In genomic region chr6:40937491-40937890, GRCh38 we compare ENCODE assay signal across 24 cellular contexts.
DNase-seq lines count a peak whose midpoint lies in the region; ATAC-seq, FAIRE-seq and TF ChIP-seq lines count a peak whose summit lies in the region.
"Had no signal": no experiment of that assay in that cellular context is flagged by ENCODE, and none has a peak within 500 bp of the region (broad histone marks: within the 10 kb centered on the region; RNA-seq: fewer than 3 reads in every experiment).

No MANE protein-coding gene starts in this region.

- in situ Hi-C loops in IMR-90 (cut with MboI; ENCODE audit: low sequenced_read_pairs) = no loop called here

- peak overlapping the region; percentile 55 for H2AK9ac ChIP-seq in IMR-90 (replicated peaks; ENCODE audit: low read depth, low read length, poor library complexity)

- no peaks in the 10 kb centered on the region for H3K79me2 ChIP-seq in keratinocyte (ENCODE audit: control insufficient read depth, insufficient read depth, low read length)

- H2AFZ ChIP-seq in IMR-90 (replicated peaks; ENCODE audit: low read length, poor library complexity) (peak overlapping the region; percentile 75), keratinocyte (ENCODE audit: control insufficient read depth, low read length) (peak overlapping the region; percentile 8)
- H2AFZ ChIP-seq: GM23338 had no signal

- H2BK120ac ChIP-seq in IMR-90 (ENCODE audit: low read depth, low read length) = peak overlapping the region; percentile 77

- peak overlapping the region; percentile 56; the same call in 1 of the 2 replicates for H3K23ac ChIP-seq in IMR-90 (ENCODE audit: low read depth, low read length)

- peak overlapping the region; percentile 67 for H4K91ac ChIP-seq in IMR-90 (ENCODE audit: insufficient read depth, low read depth, low read length)

- FAIRE-seq in A549 (lab: Jason Lieb, UNC) = no peak
- peak; percentile 23 for FAIRE-seq in keratinocyte (lab: Jason Lieb, UNC)
- FAIRE-seq in urothelium cell line (lab: Jason Lieb, UNC) = no peak
- FAIRE-seq: A204.1, HepG2, TTC549 had no signal

- peak overlapping the region; percentile 77 for H3K14ac ChIP-seq in IMR-90 (replicated peaks; ENCODE audit: low read depth, low read length)

- H3K27ac Mint-ChIP-seq in activated CD8-positive, alpha-beta T cell treated with anti-CD3 and anti-CD28 coated beads for 36 hours = no peak overlapping the region
- H3K27ac Mint-ChIP-seq: activated naive CD4-positive, alpha-beta T cell treated with anti-CD3 and anti-CD28 coated beads, Interleukin-2, amount 10 ng/mL, durations not matched to agents 7 days and 5 days; activated T-cell treated with anti-CD3 and anti-CD28 coated beads, Interleukin-2, amount 50 U/mL, for 72 hours; GM23338; stimulated activated naive CD8-positive, alpha-beta T cell treated with anti-CD3 and anti-CD28 coated beads, Interleukin-15, Interleukin-2, amounts not matched to agents 100 ng/mL and 50 ng/mL, for 24 hours had no signal

- H3K9ac ChIP-seq in IMR-90 (ENCODE audit: low read depth, low read length) (no peak overlapping the region), keratinocyte (ENCODE audit: control insufficient read depth, extremely low read depth, insufficient read depth, low read length) (peak overlapping the region; percentile 28)

- H3K4me3 ChIP-seq in A549 (no peak overlapping the region), IMR-90 (ENCODE audit: insufficient read depth, low read depth, low read length) (no peak overlapping the region), choroid plexus epithelial cell (ENCODE audit: low read depth, low read length) (no peak overlapping the region), keratinocyte (ENCODE audit: control insufficient read depth in 2 of 3, extremely low read depth in 1 of 3, insufficient read depth in 2 of 3, low read depth in 1 of 3, low read length in 3 of 3) (no peak overlapping the region)
- H3K4me3 ChIP-seq: gastroesophageal sphincter, GM23338, tibial nerve had no signal

- DNase-seq in A549 (ENCODE audit: low read depth in 1 of 2, low spot score in 1 of 2) (no peak), IMR-90 (peak; percentile 65), choroid plexus epithelial cell (ENCODE audit: low read depth) (peak; percentile 12), keratinocyte (ENCODE audit: low read depth, low spot score) (no peak), urothelium cell line (ENCODE audit: low spot score) (no peak), NCI-H446 (lab: John Stamatoyannopoulos, UW) (no peak)
- no peak for DNase-seq in activated CD8-positive, alpha-beta T cell treated with anti-CD3 and anti-CD28 coated beads for 36 hours
- DNase-seq: activated CD4-positive, alpha-beta T cell treated with anti-CD3 and anti-CD28 coated beads for 1 hour; activated naive CD4-positive, alpha-beta T cell treated with anti-CD3 and anti-CD28 coated beads, Interleukin-2, amount 10 ng/mL, durations not matched to agents 7 days and 5 days; activated T-cell treated with anti-CD3 and anti-CD28 coated beads, Interleukin-2, amount 50 U/mL, for 72 hours; central memory CD4-positive, alpha-beta T cell; erythroblast; nucleus accumbens; SHP77; T-helper 1 cell had no signal

- H2BK5ac ChIP-seq in IMR-90 (ENCODE audit: low read depth, low read length, poor library complexity, severe bottlenecking) = peak overlapping the region; percentile 90

- H4K20me1 ChIP-seq in IMR-90 (ENCODE audit: insufficient read depth, low read length) = no peaks in the 10 kb centered on the region
- no peaks in the 10 kb centered on the region for H4K20me1 ChIP-seq in keratinocyte (ENCODE audit: control insufficient read depth, extremely low read depth, insufficient read depth, low read length)

- H3K18ac ChIP-seq in IMR-90 (ENCODE audit: low read depth, low read length) = peak overlapping the region; percentile 13; the same call in 1 of the 2 replicates

- TF ChIP-seq POLR2A in A549 (IDR thresholded peaks at IDR 0.05; ENCODE audit: low read length) (no peak), IMR-90 (IDR thresholded peaks at IDR 0.05; ENCODE audit: low read depth, low read length) (no peak)

- TF ChIP-seq CTCF in A549 (IDR thresholded peaks at IDR 0.05) = no peak
- no peak for TF ChIP-seq CTCF in IMR-90 (conservative IDR thresholded peaks at IDR 0.05; ENCODE audit: low read depth, low read length)
- TF ChIP-seq CTCF in choroid plexus epithelial cell (conservative IDR thresholded peaks at IDR 0.05; ENCODE audit: low read depth, low read length) = no peak
- TF ChIP-seq CTCF in keratinocyte (optimal IDR thresholded peaks at IDR 0.05 in 1 of 3, IDR thresholded peaks at IDR 0.05 in 1 of 3, conservative IDR thresholded peaks at IDR 0.05 in 1 of 3; ENCODE audit: extremely low read depth in 1 of 3, insufficient read depth in 2 of 3, low read length in 3 of 3) = no peak
- no peak for TF ChIP-seq CTCF in activated CD8-positive, alpha-beta T cell treated with anti-CD3 and anti-CD28 coated beads for 36 hours (IDR thresholded peaks at IDR 0.05)

- no peak for TF ChIP-seq RAD21 in A549 (conservative IDR thresholded peaks at IDR 0.05 in 1 of 2, IDR thresholded peaks at IDR 0.05 in 1 of 2)
- no peak for TF ChIP-seq RAD21 in IMR-90 (IDR thresholded peaks at IDR 0.05; ENCODE audit: low read length)

- peak overlapping the region; percentile 18; the same call in 2 of the 3 replicates for H2BK15ac ChIP-seq in IMR-90 (ENCODE audit: low read depth, low read length)

- H3K4me2 ChIP-seq in A549 (peak overlapping the region; percentile 41), IMR-90 (ENCODE audit: low read depth, low read length) (no peak overlapping the region; the same call in 1 of the 2 replicates), keratinocyte (ENCODE audit: control insufficient read depth, extremely low read depth, insufficient read depth, low read depth, low read length) (peak overlapping the region; percentile 47)
- H3K4me2 ChIP-seq: GM23338 had no signal

- H3K27ac ChIP-seq in A549 (peak overlapping the region; percentile 73 to 74), IMR-90 (ENCODE audit: insufficient read depth, low read length) (no peak overlapping the region; the same call in 1 of the 2 replicates), keratinocyte (ENCODE audit: control insufficient read depth, insufficient read depth, low read length) (peak overlapping the region; percentile 46)
- H3K27ac ChIP-seq: C4-2B, gastroesophageal sphincter, tibial nerve had no signal

- peak overlapping the region; percentile 82 for H2BK20ac ChIP-seq in IMR-90 (ENCODE audit: low read depth, low read length)

- dilution Hi-C loops in IMR-90 (cut with HindIII; ENCODE audit: low sequenced_read_pairs, unreplicated experiment) = no loop called here
- dilution Hi-C loops in keratinocyte (cut with MboI; ENCODE audit: extremely low pct_ligation_motif_present, low sequenced_read_pairs) = no loop called here

- intact Hi-C loops in IMR-90 (cut with micrococcal nuclease) = no loop called here
- intact Hi-C loops in activated CD8-positive, alpha-beta T cell treated with anti-CD3 and anti-CD28 coated beads for 36 hours (cut with micrococcal nuclease) = no loop called here

- peak overlapping the region; percentile 79; the same call in 1 of the 2 replicates for H2AK5ac ChIP-seq in IMR-90 (ENCODE audit: low read depth, low read length)

- no peaks in the 10 kb centered on the region for H3K4me1 Mint-ChIP-seq in activated CD8-positive, alpha-beta T cell treated with anti-CD3 and anti-CD28 coated beads for 36 hours (ENCODE audit: low read depth)
- H3K4me1 Mint-ChIP-seq: activated naive CD4-positive, alpha-beta T cell treated with anti-CD3 and anti-CD28 coated beads, Interleukin-2, amount 10 ng/mL, durations not matched to agents 7 days and 5 days had no signal

- H3K9me3 Mint-ChIP-seq in activated CD8-positive, alpha-beta T cell treated with anti-CD3 and anti-CD28 coated beads for 36 hours = no peaks in the 10 kb centered on the region
- H3K9me3 Mint-ChIP-seq: activated naive CD4-positive, alpha-beta T cell treated with anti-CD3 and anti-CD28 coated beads, Interleukin-2, amount 10 ng/mL, durations not matched to agents 7 days and 5 days; activated T-cell treated with anti-CD3 and anti-CD28 coated beads, Interleukin-2, amount 50 U/mL, for 72 hours; stimulated activated naive CD8-positive, alpha-beta T cell treated with anti-CD3 and anti-CD28 coated beads, Interleukin-15, Interleukin-2, amounts not matched to agents 100 ng/mL and 50 ng/mL, for 24 hours had no signal

- H3K4me3 Mint-ChIP-seq in activated CD8-positive, alpha-beta T cell treated with anti-CD3 and anti-CD28 coated beads for 36 hours = no peak overlapping the region
- H3K4me3 Mint-ChIP-seq: activated naive CD4-positive, alpha-beta T cell treated with anti-CD3 and anti-CD28 coated beads, Interleukin-2, amount 10 ng/mL, durations not matched to agents 7 days and 5 days; activated T-cell treated with anti-CD3 and anti-CD28 coated beads, Interleukin-2, amount 50 U/mL, for 72 hours; GM23338; stimulated activated naive CD8-positive, alpha-beta T cell treated with anti-CD3 and anti-CD28 coated beads, Interleukin-15, Interleukin-2, amounts not matched to agents 100 ng/mL and 50 ng/mL, for 24 hours had no signal

- H4K8ac ChIP-seq in IMR-90 (ENCODE audit: low read depth in 2 of 2, low read length in 2 of 2) = peak overlapping the region; percentile 43 to 60

- H3K4ac ChIP-seq in IMR-90 (ENCODE audit: low read depth, low read length) = peak overlapping the region; percentile 79

- H3K79me1 ChIP-seq in IMR-90 (ENCODE audit: low read depth in 1 of 2, low read length in 2 of 2) = peaks cover 0 to 3% of the 10 kb centered on the region in 2 experiments; a peak in 1 of 4 replicates

- CTCF ChIA-PET in A549 (lab: Yijun Ruan, JAX) (no interaction called here), IMR-90 (lab: Yijun Ruan, JAX) (interaction anchor here (1.3 to 1.6 kb wide), 2 partner anchors 15 to 90 kb away, joined by 3 read pairs; no protein-coding TSS in a partner anchor)
- CTCF ChIA-PET in activated CD8-positive, alpha-beta T cell treated with anti-CD3 and anti-CD28 coated beads for 36 hours (lab: Charles Lee) = no interaction called here

- no peak for TF ChIP-seq EP300 in A549 (IDR thresholded peaks at IDR 0.05)

- no peaks in the 10 kb centered on the region for H3K27me3 ChIP-seq in IMR-90 (ENCODE audit: control insufficient read depth, insufficient read depth, low read length)
- no peaks in the 10 kb centered on the region for H3K27me3 ChIP-seq in keratinocyte (ENCODE audit: control insufficient read depth, extremely low read depth, insufficient read depth, low read length)
- H3K27me3 ChIP-seq: gastroesophageal sphincter, tibial nerve had no signal

- H4K5ac ChIP-seq in IMR-90 (ENCODE audit: low read depth, low read length) = peak overlapping the region; percentile 9; the same call in 1 of the 2 replicates

- H3K9me1 ChIP-seq in IMR-90 (ENCODE audit: insufficient read depth, low read length) (peaks cover 25% of the 10 kb centered on the region), keratinocyte (ENCODE audit: control insufficient read depth, extremely low read depth, insufficient read depth, low read length) (no peaks in the 10 kb centered on the region)

- 75% methylated on average over 2 of the region's 2 CpGs for WGBS in A549 (ENCODE audit: missing lambda C conversion rate)
- WGBS in IMR-90 (ENCODE audit: extremely low coverage in 2 of 2, insufficient read length in 1 of 2), 2 experiments = no CpG with 5 or more reads among the region's 2 CpGs

- ATAC-seq in A549 = no peak
- peak; percentile 24 for ATAC-seq in IMR-90 (ENCODE audit: low read depth)
- no peak for ATAC-seq in HG03039 (IDR thresholded peaks at IDR 0.05; ENCODE audit: unreplicated experiment)
- no peak for ATAC-seq in activated CD8-positive, alpha-beta T cell treated with anti-CD3 and anti-CD28 coated beads for 36 hours
- ATAC-seq: activated T-cell treated with anti-CD3 and anti-CD28 coated beads, Interleukin-2, amount 50 U/mL, for 72 hours; gastroesophageal sphincter; GM23338 had no signal

- no TSS peak for BruUV-seq in IMR-90 (replicated peaks; lab: Mats Ljungman, UMichigan)

- H3K9me3 ChIP-seq in A549 = no peaks in the 10 kb centered on the region
- H3K9me3 ChIP-seq in IMR-90 (ENCODE audit: control insufficient read depth, insufficient read depth, low read length) = no peaks in the 10 kb centered on the region
- no peaks in the 10 kb centered on the region for H3K9me3 ChIP-seq in keratinocyte (ENCODE audit: control insufficient read depth, low read depth, low read length)
- H3K9me3 ChIP-seq: gastroesophageal sphincter, tibial nerve had no signal

- H3K27me3 Mint-ChIP-seq in activated CD8-positive, alpha-beta T cell treated with anti-CD3 and anti-CD28 coated beads for 36 hours = peaks cover 10% of the 10 kb centered on the region

- peaks cover 35% of the 10 kb centered on the region for H3K4me1 ChIP-seq in A549
- H3K4me1 ChIP-seq in IMR-90 (ENCODE audit: control insufficient read depth, insufficient read depth, low read length) = peaks cover 20% of the 10 kb centered on the region
- H3K4me1 ChIP-seq in keratinocyte (ENCODE audit: control insufficient read depth, extremely low read depth, insufficient read depth, low read length) = peaks cover 20% of the 10 kb centered on the region
- H3K4me1 ChIP-seq: gastroesophageal sphincter, tibial nerve had no signal

- H3K36me3 ChIP-seq in IMR-90 (ENCODE audit: control insufficient read depth, insufficient read depth, low read length) (no peaks in the 10 kb centered on the region), keratinocyte (ENCODE audit: control insufficient read depth in 2 of 2, extremely low read depth in 1 of 2, insufficient read depth in 2 of 2, low read length in 2 of 2) (no peaks in the 10 kb centered on the region)
- H3K36me3 ChIP-seq: gastroesophageal sphincter, tibial nerve had no signal

- no peaks in the 10 kb centered on the region for H3K36me3 Mint-ChIP-seq in activated CD8-positive, alpha-beta T cell treated with anti-CD3 and anti-CD28 coated beads for 36 hours (ENCODE audit: low read depth)
- H3K36me3 Mint-ChIP-seq: activated naive CD4-positive, alpha-beta T cell treated with anti-CD3 and anti-CD28 coated beads, Interleukin-2, amount 10 ng/mL, durations not matched to agents 7 days and 5 days had no signal

- POLR2A ChIA-PET in A549 (lab: Yijun Ruan, JAX) = no interaction called here
- POLR2A ChIA-PET in IMR-90 (lab: Charles Lee; ENCODE audit: unreplicated experiment) = no interaction called here
- POLR2A ChIA-PET in activated CD8-positive, alpha-beta T cell treated with anti-CD3 and anti-CD28 coated beads for 36 hours (lab: Charles Lee) = no interaction called here

- peak overlapping the region; percentile 60 for H3K56ac ChIP-seq in IMR-90 (ENCODE audit: extremely low read depth, insufficient read depth, low read length)

Comparison
In these comparisons a context has a peak if more than half of its experiments do, and no peak if none do; other contexts are left out.
1. DNase-seq: peak in IMR-90 (single experiment) and choroid plexus epithelial cell (single experiment); none in A549 (0 of 2), keratinocyte (single experiment), urothelium cell line (single experiment), NCI-H446 (0 of 2) and activated CD8-positive, alpha-beta T cell treated with anti-CD3 and anti-CD28 coated beads for 36 hours (single experiment).